ENCODE assay signal across 20 cellular contexts in the genomic region with DNA sequence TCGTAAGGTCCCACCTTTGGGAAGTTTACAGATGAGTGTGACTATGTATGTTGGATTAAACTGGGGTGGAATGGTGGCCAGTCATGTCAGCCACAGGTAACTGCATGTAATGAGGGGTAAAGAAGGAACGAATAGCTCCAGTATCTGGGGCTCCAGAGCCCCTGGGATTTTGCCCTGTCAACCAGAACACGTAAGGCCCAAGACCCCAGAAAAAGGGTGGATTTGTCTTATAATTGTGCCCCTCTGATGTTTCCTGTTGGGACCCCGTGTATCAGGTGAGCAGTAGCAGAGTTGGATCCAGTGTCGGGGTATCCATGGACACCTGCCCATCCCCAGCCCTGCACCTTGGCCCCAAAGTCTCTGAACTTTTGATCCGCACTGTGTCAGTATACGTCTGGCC.
DNase-seq lines count a peak whose midpoint lies in the region; ATAC-seq, FAIRE-seq and TF ChIP-seq lines count a peak whose summit lies in the region.
"Had no signal": no experiment of that assay in that cellular context is flagged by ENCODE, and none has a peak within 500 bp of the region (broad histone marks: within the 10 kb centered on the region; RNA-seq: fewer than 3 reads in every experiment).

No MANE protein-coding gene starts in this region.

- FAIRE-seq in GM12891 (lab: Jason Lieb, UNC) = peak; percentile 28
- FAIRE-seq: D721Med, GM12878, GM18507, H54 had no signal

- H3K36me3 Mint-ChIP-seq in endodermal cell (ENCODE audit: low read depth) = no peaks in the 10 kb centered on the region
- no peaks in the 10 kb centered on the region for H3K36me3 Mint-ChIP-seq in nephron progenitor cell (ENCODE audit: low read depth)
- H3K36me3 Mint-ChIP-seq in natural killer cell = no peaks in the 10 kb centered on the region
- H3K36me3 Mint-ChIP-seq: CD14-positive monocyte; CD8-positive, alpha-beta memory T cell had no signal

- peaks cover 12% of the 10 kb centered on the region for H3K9me3 Mint-ChIP-seq in endodermal cell
- H3K9me3 Mint-ChIP-seq in nephron progenitor cell = peaks cover 19% of the 10 kb centered on the region
- H3K9me3 Mint-ChIP-seq in natural killer cell = no peaks in the 10 kb centered on the region
- H3K9me3 Mint-ChIP-seq: CD4-positive, alpha-beta T cell; CD8-positive, alpha-beta memory T cell had no signal

- H3K9me3 ChIP-seq in endodermal cell (ENCODE audit: control insufficient read depth, low read length) = peaks cover 8% of the 10 kb centered on the region
- H3K9me3 ChIP-seq: HAP-1 had no signal

- no peak overlapping the region for H3K27ac ChIP-seq in endodermal cell (ENCODE audit: low read depth, low read length)

- WGBS in endodermal cell (ENCODE audit: insufficient coverage in 1 of 2, insufficient read length in 1 of 2), 2 experiments = 93 to 95% methylated on average over 7 of the region's 7 CpGs

- H3K27me3 Mint-ChIP-seq in endodermal cell (ENCODE audit: insufficient read depth) = peaks cover 4% of the 10 kb centered on the region
- H3K27me3 Mint-ChIP-seq in nephron progenitor cell (ENCODE audit: low read depth, poor library complexity) = peaks cover 29% of the 10 kb centered on the region
- H3K27me3 Mint-ChIP-seq in natural killer cell (ENCODE audit: low read depth in 2 of 2) = peaks cover 7 to 11% of the 10 kb centered on the region in 2 donors

- H3K27me3 ChIP-seq in endodermal cell (ENCODE audit: control insufficient read depth, insufficient read depth, low read length, poor library complexity, severe bottlenecking) = no peaks in the 10 kb centered on the region

- TF ChIP-seq CTCF in endodermal cell (conservative IDR thresholded peaks at IDR 0.05) = no peak
- TF ChIP-seq CTCF in nephron progenitor cell (IDR thresholded peaks at IDR 0.05) = no peak
- no peak for TF ChIP-seq CTCF in natural killer cell (IDR thresholded peaks at IDR 0.05)

- no peak overlapping the region for H3K4me3 Mint-ChIP-seq in endodermal cell
- H3K4me3 Mint-ChIP-seq in nephron progenitor cell = no peak overlapping the region
- H3K4me3 Mint-ChIP-seq in natural killer cell = no peak overlapping the region
- H3K4me3 Mint-ChIP-seq: CD14-positive monocyte; CD4-positive, alpha-beta T cell; CD8-positive, alpha-beta memory T cell; HFFc6 had no signal

- intact Hi-C loops in natural killer cell (cut with micrococcal nuclease) = no loop called here

- no peak overlapping the region for H3K4me3 ChIP-seq in endodermal cell (ENCODE audit: low read length)
- H3K4me3 ChIP-seq: GM12878, HAP-1 had no signal

- no peak for DNase-seq in GM12891 (ENCODE audit: insufficient read length, low spot score)
- peak; percentile 22 for DNase-seq in endodermal cell
- DNase-seq in nephron progenitor cell = no peak
- DNase-seq in NCI-H1048 (lab: John Stamatoyannopoulos, UW) = no peak
- DNase-seq in natural killer cell = no peak
- no peak for DNase-seq in activated T-cell treated with anti-CD3 and anti-CD28 coated beads, Interleukin-2, amount 50 U/mL, for 48 hours
- DNase-seq: CD8-positive, alpha-beta memory T cell; DMS 273 treated with DMSO at 0.1 percent for 48 hours; DMS79; EL; GDM1; GOT3; HFFc6 had no signal

- H3K27ac Mint-ChIP-seq in endodermal cell (no peak overlapping the region), nephron progenitor cell (peak overlapping the region; percentile 44), natural killer cell (no peak overlapping the region)
- H3K27ac Mint-ChIP-seq: CD14-positive monocyte; CD4-positive, alpha-beta T cell; HFFc6 had no signal

- no peak for ATAC-seq in natural killer cell
- ATAC-seq: GM12878 had no signal

- no peaks in the 10 kb centered on the region for H3K4me1 Mint-ChIP-seq in endodermal cell
- H3K4me1 Mint-ChIP-seq in nephron progenitor cell = peaks cover 49% of the 10 kb centered on the region
- no peaks in the 10 kb centered on the region for H3K4me1 Mint-ChIP-seq in natural killer cell
- H3K4me1 Mint-ChIP-seq: CD14-positive monocyte had no signal

- no peak for TF ChIP-seq POLR2A in GM12891 (IDR thresholded peaks at IDR 0.05; ENCODE audit: low read depth, low read length)

- H3K36me3 ChIP-seq in endodermal cell (ENCODE audit: control insufficient read depth, insufficient read depth, low read length) = no peaks in the 10 kb centered on the region
- H3K36me3 ChIP-seq: HAP-1 had no signal

- H3K4me1 ChIP-seq in endodermal cell (ENCODE audit: control insufficient read depth, insufficient read depth, low read length) = no peaks in the 10 kb centered on the region
- H3K4me1 ChIP-seq: HAP-1 had no signal

- no peak overlapping the region for H3K9ac ChIP-seq in endodermal cell (ENCODE audit: extremely low read depth, low read length, poor library complexity, severe bottlenecking)

TF ChIP-seq in GM12891, 5 proteins besides CTCF, POLR2A, EP300 and RAD21:
- TF ChIP-seq SPI1 (IDR thresholded peaks at IDR 0.05; ENCODE audit: low read depth, low read length) = no peak
- no peak for TF ChIP-seq TAF1 (IDR thresholded peaks at IDR 0.05; ENCODE audit: low read depth, low read length)
- no peak for TF ChIP-seq POLR2AphosphoS5 (IDR thresholded peaks at IDR 0.05; ENCODE audit: low read depth, low read length)
- no peak for TF ChIP-seq POU2F2 (IDR thresholded peaks at IDR 0.05; ENCODE audit: low read depth, low read length)
- no peak for TF ChIP-seq PAX5 (IDR thresholded peaks at IDR 0.05; ENCODE audit: insufficient read depth, low read length, severe bottlenecking)
